16 cellular contexts compared by ENCODE assay signal in genomic region chr20:17848649-17849048, GRCh38.
DNase-seq lines count a peak whose midpoint lies in the region; ATAC-seq and TF ChIP-seq lines count a peak whose summit lies in the region.
"Had no signal": no experiment of that assay in that cellular context is flagged by ENCODE, and none has a peak within 500 bp of the region (broad histone marks: within the 10 kb centered on the region; RNA-seq: fewer than 3 reads in every experiment).

No MANE protein-coding gene starts in this region.

- TF ChIP-seq CTCF in GM12865 (IDR thresholded peaks at IDR 0.05; ENCODE audit: insufficient read depth, low read depth, low read length, missing control alignments) (no peak), HCT116 (IDR thresholded peaks at IDR 0.05 in 2 of 3, conservative IDR thresholded peaks at IDR 0.05 in 1 of 3; ENCODE audit: borderline replicate concordance in 1 of 3, insufficient read depth in 1 of 3, low read depth in 2 of 3, low read length in 2 of 3) (no peak), OCI-LY1 (IDR thresholded peaks at IDR 0.05; ENCODE audit: low read length) (no peak), omental fat pad (IDR thresholded peaks at IDR 0.05) (no peak)

- H3K36me3 ChIP-seq in HCT116 (ENCODE audit: control insufficient read depth in 1 of 2, insufficient read depth in 2 of 2, low read length in 2 of 2) (no peaks in the 10 kb centered on the region), OCI-LY1 (ENCODE audit: insufficient read depth, low read length) (no peaks in the 10 kb centered on the region), mucosa of rectum (ENCODE audit: control insufficient read depth in 2 of 2, insufficient read depth in 2 of 2, low read length in 2 of 2) (no peaks in the 10 kb centered on the region)
- H3K36me3 ChIP-seq: heart left ventricle had no signal

- DNase-seq in GM12865 (ENCODE audit: low read depth) (peak; percentile 67), HCT116 (ENCODE audit: low read depth, low spot score) (no peak), C1 segment of cervical spinal cord (lab: John Stamatoyannopoulos, UW) (no peak), omental fat pad (ENCODE audit: low spot score) (no peak), NCI-H1930 (lab: John Stamatoyannopoulos, UW) (no peak)
- DNase-seq: activated CD8-positive, alpha-beta memory T cell treated with anti-CD3 and anti-CD28 coated beads, Interleukin-2, amount 50 U/mL, for 4 hours; anterior cingulate cortex; effector memory CD4-positive, alpha-beta T cell; heart left ventricle; OCI-M1; substantia nigra; T-helper 9 cell had no signal

- RAD21 ChIA-PET in HCT116 (lab: Charles Lee; ENCODE audit: low non-redundant PET in 1 of 2, low total read pairs in 2 of 2, uncharacterized antibody in 2 of 2, unreplicated experiment in 2 of 2), result no interaction called here

- H3K9me3 ChIP-seq in HCT116 (ENCODE audit: control insufficient read depth in 1 of 2, insufficient read depth in 1 of 2, low read depth in 1 of 2, low read length in 2 of 2) (no peaks in the 10 kb centered on the region), OCI-LY1 (ENCODE audit: low read length) (no peaks in the 10 kb centered on the region), mucosa of rectum (ENCODE audit: control insufficient read depth in 2 of 2, low read length in 2 of 2) (no peaks in the 10 kb centered on the region)

- no peaks in the 10 kb centered on the region for H3K9me2 ChIP-seq in HCT116 (ENCODE audit: insufficient read depth)
- no peaks in the 10 kb centered on the region for H3K9me2 ChIP-seq in OCI-LY1 (ENCODE audit: low read depth, low read length)

- no peaks in the 10 kb centered on the region for H3F3A ChIP-seq in OCI-LY1 (ENCODE audit: insufficient read depth, low read length)

- POLR2A ChIA-PET in HCT116 (lab: Charles Lee), result interaction anchor here (1.7 to 1.9 kb wide), 2 partner anchors 18 to 25 kb away, joined by 5 to 6 read pairs; no protein-coding TSS in a partner anchor

- H3K79me2 ChIP-seq in HCT116 (ENCODE audit: insufficient read depth, low read length) (no peaks in the 10 kb centered on the region), OCI-LY1 (ENCODE audit: insufficient read depth, low read length) (no peaks in the 10 kb centered on the region)

- BruUV-seq in HCT116 (replicated peaks; lab: Mats Ljungman, UMichigan), result no TSS peak

- TF ChIP-seq POLR2A in HCT116 (IDR thresholded peaks at IDR 0.05; ENCODE audit: borderline replicate concordance, extremely low read depth, insufficient read depth, insufficient read length), result no peak

- H3K27me3 ChIP-seq in HCT116 (ENCODE audit: insufficient read depth, low read length) (no peaks in the 10 kb centered on the region), OCI-LY1 (ENCODE audit: insufficient read depth, low read length) (no peaks in the 10 kb centered on the region; the same call in 1 of the 2 replicates), mucosa of rectum (ENCODE audit: control insufficient read depth in 2 of 2, insufficient read depth in 2 of 2, low read length in 2 of 2) (no peaks in the 10 kb centered on the region)
- H3K27me3 ChIP-seq: heart left ventricle had no signal

- H3K27ac ChIP-seq in HCT116 (ENCODE audit: low read depth, low read length), result peak overlapping the region; percentile 92
- H3K27ac ChIP-seq in OCI-LY1 (ENCODE audit: low read depth, low read length, poor library complexity, severe bottlenecking), result peak overlapping the region; percentile 88
- peak overlapping the region; percentile 56 to 74 for H3K27ac ChIP-seq in mucosa of rectum (ENCODE audit: low read depth in 2 of 2, low read length in 2 of 2)

- peak overlapping the region; percentile 81 for H3K4me2 ChIP-seq in HCT116 (ENCODE audit: low read length)
- no peak overlapping the region for H3K4me2 ChIP-seq in OCI-LY1 (ENCODE audit: low read length)

- H3K4me1 ChIP-seq in HCT116 (ENCODE audit: control insufficient read depth in 1 of 2, insufficient read depth in 2 of 2, low read length in 2 of 2), result peaks cover 58 to 60% of the 10 kb centered on the region in 2 experiments
- peaks cover 47% of the 10 kb centered on the region for H3K4me1 ChIP-seq in OCI-LY1 (ENCODE audit: insufficient read depth, low read length, severe bottlenecking)
- peaks cover 13 to 24% of the 10 kb centered on the region in 2 donors for H3K4me1 ChIP-seq in mucosa of rectum (ENCODE audit: control insufficient read depth in 2 of 2, insufficient read depth in 2 of 2, low read length in 2 of 2)

- no peak overlapping the region for H2AFZ ChIP-seq in HCT116 (ENCODE audit: low read depth, low read length, poor library complexity, severe bottlenecking)
- no peak overlapping the region for H2AFZ ChIP-seq in OCI-LY1 (ENCODE audit: low read length)

- intact Hi-C loops in HCT116 (cut with micrococcal nuclease), result no loop called here

- no peak overlapping the region for H3K4me3 ChIP-seq in GM12865 (ENCODE audit: low read depth, low read length)
- H3K4me3 ChIP-seq in HCT116 (replicated peaks in 1 of 2; ENCODE audit: low read depth in 1 of 2, low read length in 2 of 2), result no peak overlapping the region
- H3K4me3 ChIP-seq in OCI-LY1 (ENCODE audit: low read depth, low read length, poor library complexity, severe bottlenecking), result no peak overlapping the region
- H3K4me3 ChIP-seq in mucosa of rectum (ENCODE audit: low read length in 2 of 2), result no peak overlapping the region
- H3K4me3 ChIP-seq: heart left ventricle, lung had no signal

- CTCF ChIA-PET in HCT116 (lab: Charles Lee), result interaction anchor here (1.4 kb wide), 1 partner anchor 166 kb away, joined by 7 read pairs; the partner anchor contains the start of gene RRBP1

- ATAC-seq in HCT116 (no peak), omental fat pad (ENCODE audit: low FRiP score) (no peak), GM21737 (IDR thresholded peaks at IDR 0.05; ENCODE audit: unreplicated experiment) (no peak)
- ATAC-seq: heart left ventricle had no signal

- H4K20me1 ChIP-seq in HCT116 (ENCODE audit: insufficient read depth) (no peaks in the 10 kb centered on the region), OCI-LY1 (ENCODE audit: insufficient read depth, low read length) (no peaks in the 10 kb centered on the region)

- no peak for TF ChIP-seq RAD21 in HCT116 (IDR thresholded peaks at IDR 0.05; ENCODE audit: low read depth)

- H3K9ac ChIP-seq in HCT116 (ENCODE audit: low read length) (peak overlapping the region; percentile 57; the same call in 1 of the 2 replicates), OCI-LY1 (ENCODE audit: low read length) (no peak overlapping the region), mucosa of rectum (ENCODE audit: low read depth in 1 of 2, low read length in 2 of 2) (no peak overlapping the region)

TF ChIP-seq in HCT116, 20 proteins besides CTCF, POLR2A, EP300 and RAD21 (continues in another document):
- no peak for TF ChIP-seq YY1 (IDR thresholded peaks at IDR 0.05; ENCODE audit: extremely low read depth, insufficient replicate concordance, low read depth, low read length)
- TF ChIP-seq, protein P1, sequence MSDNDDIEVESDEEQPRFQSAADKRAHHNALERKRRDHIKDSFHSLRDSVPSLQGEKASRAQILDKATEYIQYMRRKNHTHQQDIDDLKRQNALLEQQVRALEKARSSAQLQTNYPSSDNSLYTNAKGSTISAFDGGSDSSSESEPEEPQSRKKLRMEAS (IDR thresholded peaks at IDR 0.05), result no peak
- TF ChIP-seq TCF7L2 (IDR thresholded peaks at IDR 0.05; ENCODE audit: borderline replicate concordance, extremely low read depth, insufficient read depth, insufficient read length), result no peak
- TF ChIP-seq EGR1 (IDR thresholded peaks at IDR 0.05; ENCODE audit: low read depth), result no peak
- no peak for TF ChIP-seq ZFX (IDR thresholded peaks at IDR 0.05)
- no peak for TF ChIP-seq CBX3 (IDR thresholded peaks at IDR 0.05; ENCODE audit: low read depth)
- TF ChIP-seq FOSL1 (IDR thresholded peaks at IDR 0.05; ENCODE audit: low read depth), result no peak
- no peak for TF ChIP-seq ZBTB33 (IDR thresholded peaks at IDR 0.05; ENCODE audit: extremely low read depth, insufficient replicate concordance, low read length)
- TF ChIP-seq EZH2phosphoT487 (IDR thresholded peaks at IDR 0.05; ENCODE audit: borderline replicate concordance), result no peak
- TF ChIP-seq EZH2 (IDR thresholded peaks at IDR 0.05), result no peak
- TF ChIP-seq ELF1 (IDR thresholded peaks at IDR 0.05; ENCODE audit: borderline replicate concordance, low read depth), result no peak
- TF ChIP-seq CEBPB (IDR thresholded peaks at IDR 0.05; ENCODE audit: low read depth), result no peak
